Comparison of ENCODE assay signal across 13 cellular contexts in the genomic region with DNA sequence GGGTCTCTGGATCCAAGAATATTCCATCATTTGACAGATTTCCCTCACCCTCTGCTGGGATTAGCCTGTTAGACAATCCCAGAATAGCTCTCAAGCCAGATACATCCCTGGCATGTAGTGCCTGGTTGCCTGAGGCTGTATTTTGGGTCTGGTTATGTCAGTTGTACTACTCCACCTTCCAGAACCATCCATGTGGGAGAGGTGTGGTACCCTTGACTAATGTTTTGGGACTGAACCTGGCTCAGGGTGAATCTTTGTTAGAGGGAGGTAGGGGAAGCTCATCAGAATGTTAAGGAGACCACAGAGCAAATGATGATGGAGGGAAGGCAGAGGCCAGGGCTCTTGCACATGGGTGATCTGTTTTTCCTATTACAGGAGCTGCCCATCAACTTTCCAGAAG. TPM values are rescaled to one million over a fixed set of nuclear protein-coding genes. Genes with fewer than 3 reads are reported as not detected.
DNase-seq lines count a peak whose midpoint lies in the region; ATAC-seq, FAIRE-seq and TF ChIP-seq lines count a peak whose summit lies in the region.
"Had no signal": no experiment of that assay in that cellular context is flagged by ENCODE, and none has a peak within 500 bp of the region (broad histone marks: within the 10 kb centered on the region; RNA-seq: fewer than 3 reads in every experiment).

No MANE protein-coding gene starts in this region.

- ATAC-seq in K562 (no peak), lung (ENCODE audit: insufficient read depth, low FRiP score) (no peak), GM21786 (IDR thresholded peaks at IDR 0.05; ENCODE audit: unreplicated experiment) (no peak)
- ATAC-seq: naive thymus-derived CD4-positive, alpha-beta T cell had no signal

- POLR2A ChIA-PET in HEK293 (lab: Yijun Ruan, JAX) (interaction anchor here (1.5 kb wide), 1 partner anchor 53 kb away, joined by 3 read pairs; no protein-coding TSS in a partner anchor), K562 (lab: Yijun Ruan, JAX) (interaction anchor here (1.7 to 2.1 kb wide), 2 partner anchors 13 to 14 kb away, joined by 4 to 8 read pairs; partner anchors contain the start of genes CRYAB and DIXDC1)

- H3K27ac ChIP-seq in HEK293 (ENCODE audit: extremely low read depth, low read depth, low read length) (no peak overlapping the region), K562 (ENCODE audit: extremely low read depth, low read depth, low read length) (no peak overlapping the region), lung (ENCODE audit: low read depth in 1 of 2, low read length in 1 of 2) (peak overlapping the region; percentile 80 to 97), stomach smooth muscle (ENCODE audit: low read length) (peak overlapping the region; percentile 86)

- no peaks in the 10 kb centered on the region for H3K9me1 ChIP-seq in K562 (ENCODE audit: control insufficient read depth, insufficient read depth, low read length)

- no peaks in the 10 kb centered on the region for H3K27me3 ChIP-seq in K562 (ENCODE audit: control insufficient read depth in 2 of 2, insufficient read depth in 2 of 2, low read length in 2 of 2)
- no peaks in the 10 kb centered on the region for H3K27me3 ChIP-seq in lung (ENCODE audit: control insufficient read depth, insufficient read depth)
- H3K27me3 ChIP-seq in stomach smooth muscle (ENCODE audit: control insufficient read depth in 1 of 2, insufficient read depth in 2 of 2, low read length in 2 of 2), result no peaks in the 10 kb centered on the region

- no peaks in the 10 kb centered on the region for H3K79me2 ChIP-seq in K562 (ENCODE audit: control insufficient read depth, insufficient read depth, low read length)

- H3K4me3 ChIP-seq in HEK293 (ENCODE audit: low read depth, low read length), result no peak overlapping the region
- H3K4me3 ChIP-seq in K562, result no peak overlapping the region
- no peak overlapping the region for H3K4me3 ChIP-seq in lung
- peak overlapping the region in 1 of 2 donors; percentile 16 for H3K4me3 ChIP-seq in stomach smooth muscle (ENCODE audit: low read length in 2 of 2)

- TF ChIP-seq POLR2A in K562 (conservative IDR thresholded peaks at IDR 0.05), result no peak

- H3K4me2 ChIP-seq in K562 (ENCODE audit: insufficient read depth, low read length), result no peak overlapping the region

- no peaks in the 10 kb centered on the region for H3K36me3 ChIP-seq in HEK293 (ENCODE audit: control insufficient read depth in 2 of 2, insufficient read depth in 1 of 2, low read length in 2 of 2)
- no peaks in the 10 kb centered on the region for H3K36me3 ChIP-seq in K562 (ENCODE audit: control insufficient read depth, insufficient read depth, low read length)
- H3K36me3 ChIP-seq in lung (ENCODE audit: control insufficient read depth in 2 of 2, insufficient read depth in 2 of 2, low read length in 2 of 2), result no peaks in the 10 kb centered on the region
- no peaks in the 10 kb centered on the region for H3K36me3 ChIP-seq in stomach smooth muscle (ENCODE audit: control insufficient read depth in 2 of 2, insufficient read depth in 2 of 2, low read length in 2 of 2)

- no peak for DNase-seq in K562 (ENCODE audit: extremely low read depth in 1 of 4, low spot score in 3 of 4)
- DNase-seq in lung (ENCODE audit: low spot score), result no peak
- no peak for DNase-seq in superior temporal gyrus (ENCODE audit: extremely low spot score)
- DNase-seq in RKO (ENCODE audit: low spot score), result no peak
- no peak for DNase-seq in activated T-cell treated with anti-CD3 and anti-CD28 coated beads, Interleukin-2, amount 50 U/mL, for 48 hours
- DNase-seq: activated CD8-positive, alpha-beta memory T cell treated with anti-CD3 and anti-CD28 coated beads, Interleukin-2, amount 50 U/mL, for 4 hours; central memory CD4-positive, alpha-beta T cell; naive thymus-derived CD4-positive, alpha-beta T cell; stimulated activated CD4-positive, alpha-beta T cell treated with anti-CD3 and anti-CD28 coated beads, Interleukin-4, amount 100 ng/mL, for 4 hours had no signal

- intact Hi-C loops in K562 (cut with micrococcal nuclease), result no loop called here

- TF ChIP-seq EP300 in K562 (IDR thresholded peaks at IDR 0.05; ENCODE audit: low read length), result no peak

- no peaks in the 10 kb centered on the region for H3K4me1 ChIP-seq in HEK293 (ENCODE audit: control insufficient read depth, insufficient read depth, low read length)
- H3K4me1 ChIP-seq in K562 (replicated peaks in 1 of 2; ENCODE audit: control insufficient read depth in 2 of 2, insufficient read depth in 2 of 2, low read length in 2 of 2), result peaks cover 31 to 37% of the 10 kb centered on the region in 2 experiments
- H3K4me1 ChIP-seq in lung (ENCODE audit: control insufficient read depth in 2 of 2, insufficient read depth in 2 of 2, low read length in 2 of 2), result peaks cover 7 to 15% of the 10 kb centered on the region in 2 donors
- H3K4me1 ChIP-seq in stomach smooth muscle (ENCODE audit: control insufficient read depth, insufficient read depth, low read length), result peaks cover 44% of the 10 kb centered on the region

- no TSS peak for BruUV-seq in K562 (replicated peaks; lab: Mats Ljungman, UMichigan)

- no peak for FAIRE-seq in K562 (lab: Jason Lieb, UNC)

- TF ChIP-seq CTCF in HEK293 (tag by site-specific recombination; IDR thresholded peaks at IDR 0.05) (no peak), K562 (IDR thresholded peaks at IDR 0.05 in 2 of 3, conservative IDR thresholded peaks at IDR 0.05 in 1 of 3; ENCODE audit: insufficient read depth in 2 of 3, low read depth in 1 of 3, low read length in 3 of 3) (no peak), lung (IDR thresholded peaks at IDR 0.05; ENCODE audit: control extremely low read depth, extremely low read depth) (no peak)

- in situ Hi-C loops in K562 (cut with MboI), result no loop called here

- no peaks in the 10 kb centered on the region for H4K20me1 ChIP-seq in K562 (replicated peaks; ENCODE audit: control insufficient read depth, insufficient read depth, low read length)

- CTCF ChIA-PET in HEK293 (lab: Yijun Ruan, JAX) (interaction anchor here (0.6 to 1.0 kb wide), 3 partner anchors 12 to 77 kb away, joined by 3 to 7 read pairs (median 4); no protein-coding TSS in a partner anchor), K562 (lab: Yijun Ruan, JAX; ENCODE audit: low intra/inter-chr PET ratio) (no interaction called here)

- H3K9me3 ChIP-seq in HEK293 (ENCODE audit: control insufficient read depth, insufficient read depth, low read depth, low read length), result no peaks in the 10 kb centered on the region
- H3K9me3 ChIP-seq in K562 (replicated peaks; ENCODE audit: control insufficient read depth, insufficient read depth, low read depth, low read length), result no peaks in the 10 kb centered on the region
- H3K9me3 ChIP-seq in lung (ENCODE audit: control insufficient read depth in 2 of 2, insufficient read depth in 1 of 2, low read length in 1 of 2), result no peaks in the 10 kb centered on the region
- H3K9me3 ChIP-seq in stomach smooth muscle (ENCODE audit: control insufficient read depth in 2 of 2, low read length in 2 of 2), result no peaks in the 10 kb centered on the region

- H3K9ac ChIP-seq in K562 (ENCODE audit: insufficient read depth in 1 of 2, low read depth in 2 of 2, low read length in 2 of 2) (no peak overlapping the region), stomach smooth muscle (ENCODE audit: low read length in 2 of 2) (peak overlapping the region; percentile 39 to 64)

- no peak for TF ChIP-seq RAD21 in K562 (CRISPR knock-in tag; conservative IDR thresholded peaks at IDR 0.05 in 1 of 2, IDR thresholded peaks at IDR 0.05 in 1 of 2)

- H2AFZ ChIP-seq in K562 (ENCODE audit: low read depth, low read length), result peak overlapping the region; percentile 93

RNA-seq across cellular contexts. Expression of gene C11orf52, which starts 5.2 kb away (rescaled TPM):
- total RNA-seq in K562 (2011; cell fraction: chromatin; rRNA removed; ENCODE audit: low replicate concordance), result 0.93 and 1.3 TPM in 2 replicates
- total RNA-seq in K562 (2011; cell fraction: nucleolus; rRNA removed), result 0.83 and 0.92 TPM in 2 replicates
- total RNA-seq in K562 (2011; cell fraction: nucleoplasm; rRNA removed), result 1.1 TPM in 1 of 2 replicates, not detected in the other
- total RNA-seq in K562 (2014; rRNA removed), result 0.32 and 1.4 TPM in 2 replicates
- 0.64 and 1.0 TPM in 2 replicates for total RNA-seq in K562 (2014; rRNA removed; fragmentation: Illumina TruSeq; extraction: Trizol)
- 0.72 and 0.87 TPM in 2 replicates for total RNA-seq in K562 (2015; rRNA removed; fragmentation: Illumina TruSeq; extraction: Trizol)
- 0.29 and 0.69 TPM in 2 replicates for total RNA-seq in K562 (2021)
- polyA plus RNA-seq in K562 (2011; rRNA removed), result 1.3 and 2.5 TPM in 2 replicates
- 1.2 and 1.4 TPM in 2 replicates for polyA plus RNA-seq in K562 (2011; cell fraction: cytosol; rRNA removed)
- polyA plus RNA-seq in K562 (2011; cell fraction: nucleus; rRNA removed), result 1.1 and 1.5 TPM in 2 replicates
- 0.69 and 2.0 TPM in 2 replicates for polyA plus RNA-seq in K562 (2012)
- polyA plus RNA-seq in K562 (2014; fragmentation: Illumina TruSeq; extraction: Trizol), result 1.7 and 2.2 TPM in 2 replicates
- 1 to 10 TPM; 1.8 to 2.9 TPM for polyA plus RNA-seq in K562 (2014; fragmentation: Nextera tagmentation; extraction: Ambion mirVana)
- polyA plus RNA-seq in K562 (2014; rRNA removed), result 0.77 and 0.84 TPM in 2 replicates
- polyA minus RNA-seq in K562 (2011; rRNA and poly(A)+ RNA removed), result 1.3 and 2.0 TPM in 2 replicates
- not detected in 2 replicates for polyA minus RNA-seq in K562 (2011; cell fraction: cytosol; rRNA and poly(A)+ RNA removed)
- polyA minus RNA-seq in K562 (2011; cell fraction: nucleus; rRNA and poly(A)+ RNA removed), result 0.56 and 0.94 TPM in 2 replicates
- total RNA-seq in lung, result 10 to 100 TPM; 11.1 to 16.0 TPM
- 10 to 100 TPM; 14.6 to 20.4 TPM for polyA plus RNA-seq in lung
- total RNA-seq: naive thymus-derived CD4-positive, alpha-beta T cell had no signal

RNA-seq across cellular contexts. Expression of gene HSPB2, which starts 11.4 kb away (rescaled TPM):
- total RNA-seq in K562 (2011; cell fraction: chromatin; rRNA removed; ENCODE audit: low replicate concordance), result not detected in 2 replicates
- not detected in 2 replicates for total RNA-seq in K562 (2011; cell fraction: nucleolus; rRNA removed)
- not detected in 2 replicates for total RNA-seq in K562 (2011; cell fraction: nucleoplasm; rRNA removed)
- total RNA-seq in K562 (2014; rRNA removed), result not detected in 2 replicates
- total RNA-seq in K562 (2014; rRNA removed; fragmentation: Illumina TruSeq; extraction: Trizol), result 0.11 TPM in 1 of 2 replicates, not detected in the other
- total RNA-seq in K562 (2015; rRNA removed; fragmentation: Illumina TruSeq; extraction: Trizol), result not detected in 2 replicates
- 0.31 TPM in 1 of 2 replicates, not detected in the other for total RNA-seq in K562 (2021)
- 0.11 and 0.35 TPM in 2 replicates for polyA plus RNA-seq in K562 (2011; rRNA removed)
- polyA plus RNA-seq in K562 (2011; cell fraction: cytosol; rRNA removed), result 0.09 and 0.24 TPM in 2 replicates
- polyA plus RNA-seq in K562 (2011; cell fraction: nucleus; rRNA removed), result 0.16 and 0.29 TPM in 2 replicates
- 0.13 TPM in 1 of 2 replicates, not detected in the other for polyA plus RNA-seq in K562 (2012)
- 0.12 TPM in 1 of 2 replicates, not detected in the other for polyA plus RNA-seq in K562 (2014; fragmentation: Illumina TruSeq; extraction: Trizol)
- under 1 TPM in 1 of 2 experiments, not detected in 1; 0.06 TPM for polyA plus RNA-seq in K562 (2014; fragmentation: Nextera tagmentation; extraction: Ambion mirVana)
- polyA plus RNA-seq in K562 (2014; rRNA removed), result not detected in 2 replicates
- polyA minus RNA-seq in K562 (2011; rRNA and poly(A)+ RNA removed), result 0.21 TPM in 1 of 2 replicates, not detected in the other
- polyA minus RNA-seq in K562 (2011; cell fraction: cytosol; rRNA and poly(A)+ RNA removed), result not detected in 2 replicates
- not detected in 2 replicates for polyA minus RNA-seq in K562 (2011; cell fraction: nucleus; rRNA and poly(A)+ RNA removed)
- 1 to 10 TPM in 1 of 2 donors, under 1 TPM in 1; 0.65 to 4.8 TPM for total RNA-seq in lung
- polyA plus RNA-seq in lung, result 1 to 10 TPM; 2.9 to 5.4 TPM
- total RNA-seq: HT-29; naive thymus-derived CD4-positive, alpha-beta T cell had no signal
- polyA plus RNA-seq: naive thymus-derived CD4-positive, alpha-beta T cell had no signal

RNA-seq across cellular contexts. Expression of gene CRYAB, which starts 12.4 kb away (rescaled TPM):
- total RNA-seq in K562 (2011; cell fraction: chromatin; rRNA removed; ENCODE audit: low replicate concordance), result 1.0 and 1.8 TPM in 2 replicates
- total RNA-seq in K562 (2011; cell fraction: nucleolus; rRNA removed), result 1.0 and 3.2 TPM in 2 replicates
- 1.6 and 2.4 TPM in 2 replicates for total RNA-seq in K562 (2011; cell fraction: nucleoplasm; rRNA removed)
- total RNA-seq in K562 (2014; rRNA removed) (2.0 and 3.6 TPM in 2 replicates), K562 (2014; rRNA removed; fragmentation: Illumina TruSeq; extraction: Trizol) (3.0 and 3.1 TPM in 2 replicates), K562 (2015; rRNA removed; fragmentation: Illumina TruSeq; extraction: Trizol) (0.83 and 1.3 TPM in 2 replicates), K562 (2021) (3.6 and 3.7 TPM in 2 replicates), lung (10 to 100 TPM; 12.0 to 60.8 TPM)
- polyA plus RNA-seq in K562 (2011; rRNA removed) (1.5 and 2.3 TPM in 2 replicates), K562 (2014; fragmentation: Illumina TruSeq; extraction: Trizol) (5.2 and 5.9 TPM in 2 replicates), K562 (2014; fragmentation: Nextera tagmentation; extraction: Ambion mirVana) (1 to 10 TPM; 6.5 to 7.5 TPM), K562 (2014; rRNA removed) (1.2 and 2.7 TPM in 2 replicates), lung (10 to 100 TPM; 60.8 to 73.0 TPM)
- polyA plus RNA-seq in K562 (2011; cell fraction: cytosol; rRNA removed), result 2.3 and 3.7 TPM in 2 replicates
- polyA plus RNA-seq in K562 (2011; cell fraction: nucleus; rRNA removed), result 1.7 and 3.3 TPM in 2 replicates
- 0.61 and 2.0 TPM in 2 replicates for polyA plus RNA-seq in K562 (2012)
- polyA minus RNA-seq in K562 (2011; rRNA and poly(A)+ RNA removed), result 0.69 and 3.5 TPM in 2 replicates
- polyA minus RNA-seq in K562 (2011; cell fraction: cytosol; rRNA and poly(A)+ RNA removed), result 1.6 TPM in 1 of 2 replicates, not detected in the other
- 0.94 and 1.00 TPM in 2 replicates for polyA minus RNA-seq in K562 (2011; cell fraction: nucleus; rRNA and poly(A)+ RNA removed)
- total RNA-seq: HT-29; naive thymus-derived CD4-positive, alpha-beta T cell had no signal
- polyA plus RNA-seq: naive thymus-derived CD4-positive, alpha-beta T cell had no signal

RNA-seq across cellular contexts. Expression of gene DIXDC1, which starts 13.2 kb away (rescaled TPM):
- 18.6 and 22.7 TPM in 2 replicates for total RNA-seq in K562 (2011; cell fraction: chromatin; rRNA removed; ENCODE audit: low replicate concordance)
- total RNA-seq in K562 (2011; cell fraction: nucleolus; rRNA removed), result 7.2 and 10.4 TPM in 2 replicates
- 11.7 and 16.1 TPM in 2 replicates for total RNA-seq in K562 (2011; cell fraction: nucleoplasm; rRNA removed)
- total RNA-seq in K562 (2014; rRNA removed) (4.0 and 4.5 TPM in 2 replicates), K562 (2014; rRNA removed; fragmentation: Illumina TruSeq; extraction: Trizol) (8.4 and 8.7 TPM in 2 replicates), K562 (2015; rRNA removed; fragmentation: Illumina TruSeq; extraction: Trizol) (9.6 and 10.8 TPM in 2 replicates), K562 (2021) (7.0 and 8.1 TPM in 2 replicates), lung (10 to 100 TPM; 17.2 to 32.1 TPM)
- polyA plus RNA-seq in K562 (2011; rRNA removed) (6.8 and 7.2 TPM in 2 replicates), K562 (2014; fragmentation: Illumina TruSeq; extraction: Trizol) (4.7 and 7.4 TPM in 2 replicates), K562 (2014; fragmentation: Nextera tagmentation; extraction: Ambion mirVana) (1 to 10 TPM; 2.5 to 2.6 TPM), K562 (2014; rRNA removed) (3.8 and 4.7 TPM in 2 replicates), lung (1 to 10 TPM; 3.1 to 3.9 TPM)
- polyA plus RNA-seq in K562 (2011; cell fraction: cytosol; rRNA removed), result 3.3 and 4.3 TPM in 2 replicates
- 6.1 and 6.3 TPM in 2 replicates for polyA plus RNA-seq in K562 (2011; cell fraction: nucleus; rRNA removed)
- polyA plus RNA-seq in K562 (2012), result 3.4 and 4.4 TPM in 2 replicates
- polyA minus RNA-seq in K562 (2011; rRNA and poly(A)+ RNA removed), result 17.3 and 23.6 TPM in 2 replicates
- polyA minus RNA-seq in K562 (2011; cell fraction: cytosol; rRNA and poly(A)+ RNA removed), result 6.9 and 7.1 TPM in 2 replicates
- polyA minus RNA-seq in K562 (2011; cell fraction: nucleus; rRNA and poly(A)+ RNA removed), result 6.3 and 11.9 TPM in 2 replicates

RNA-seq across cellular contexts. Expression of gene CFAP68, which starts 44.6 kb away (rescaled TPM):
- total RNA-seq in K562 (2011; cell fraction: chromatin; rRNA removed; ENCODE audit: low replicate concordance), result 4.1 and 6.5 TPM in 2 replicates
- 4.3 and 5.0 TPM in 2 replicates for total RNA-seq in K562 (2011; cell fraction: nucleolus; rRNA removed)
- total RNA-seq in K562 (2011; cell fraction: nucleoplasm; rRNA removed), result 8.9 and 16.3 TPM in 2 replicates
- total RNA-seq in K562 (2014; rRNA removed), result 27.9 and 29.9 TPM in 2 replicates
- 37.0 and 40.8 TPM in 2 replicates for total RNA-seq in K562 (2014; rRNA removed; fragmentation: Illumina TruSeq; extraction: Trizol)
- total RNA-seq in K562 (2015; rRNA removed; fragmentation: Illumina TruSeq; extraction: Trizol), result 43.7 and 45.1 TPM in 2 replicates
- total RNA-seq in K562 (2021), result 20.5 and 22.8 TPM in 2 replicates
- polyA plus RNA-seq in K562 (2011; rRNA removed), result 72.3 and 82.3 TPM in 2 replicates
- 36.7 and 54.1 TPM in 2 replicates for polyA plus RNA-seq in K562 (2011; cell fraction: cytosol; rRNA removed)
- polyA plus RNA-seq in K562 (2011; cell fraction: nucleus; rRNA removed), result 14.8 and 28.9 TPM in 2 replicates
- 47.2 and 65.7 TPM in 2 replicates for polyA plus RNA-seq in K562 (2012)
- polyA plus RNA-seq in K562 (2014; fragmentation: Illumina TruSeq; extraction: Trizol), result 58.4 and 64.8 TPM in 2 replicates
- 10 to 100 TPM; 71.6 to 71.7 TPM for polyA plus RNA-seq in K562 (2014; fragmentation: Nextera tagmentation; extraction: Ambion mirVana)
- 48.0 and 52.5 TPM in 2 replicates for polyA plus RNA-seq in K562 (2014; rRNA removed)
- polyA minus RNA-seq in K562 (2011; rRNA and poly(A)+ RNA removed), result 39.2 and 51.2 TPM in 2 replicates
- 4.4 and 7.6 TPM in 2 replicates for polyA minus RNA-seq in K562 (2011; cell fraction: cytosol; rRNA and poly(A)+ RNA removed)
- 3.1 and 6.7 TPM in 2 replicates for polyA minus RNA-seq in K562 (2011; cell fraction: nucleus; rRNA and poly(A)+ RNA removed)
- total RNA-seq in lung, result 10 to 100 TPM; 17.5 to 27.4 TPM
- polyA plus RNA-seq in lung, result 10 to 100 TPM; 15.2 to 49.0 TPM

Comparison
In these comparisons a context has a peak if more than half of its experiments do, and no peak if none do; other contexts are left out.
1. H3K27ac ChIP-seq: peak in lung (2 of 2) and stomach smooth muscle (single experiment); none in HEK293 (single experiment) and K562 (single experiment).
2. H3K9ac ChIP-seq: peak in stomach smooth muscle (2 of 2); none in K562 (0 of 2).
3. RNA of gene C11orf52, which starts 5.2 kb away (total RNA-seq): 11.1 to 16.0 TPM in lung; 0.29 to 1.4 TPM in K562; every median in the first group is over 4 times any median in the second.